In genomic region chr21:44011774-44012473, GRCh38 we compare ENCODE assay signal across 1 cellular context.
TF ChIP-seq lines count a peak whose summit lies in the region.

TSS of gene TRAPPC10 (plus strand) at chr21:44012309. CDS start at chr21:44012494, 185 bp downstream.

TF ChIP-seq in K562, 482 proteins besides CTCF, POLR2A, EP300 and RAD21 (continued from another document):
- TF ChIP-seq ZBTB9 (CRISPR knock-in tag; IDR thresholded peaks at IDR 0.05) (peak; percentile 94; the same call in 1 of the 2 replicates), ZNF124 (CRISPR knock-in tag; IDR thresholded peaks at IDR 0.05) (no peak), ATF1 (CRISPR knock-in tag; IDR thresholded peaks at IDR 0.05) (peak; percentile 83), ATF1 (tag; IDR thresholded peaks at IDR 0.05) (peak; percentile 93), ELK1 (CRISPR knock-in tag; IDR thresholded peaks at IDR 0.05) (no peak), RREB1 (CRISPR knock-in tag; IDR thresholded peaks at IDR 0.05) (peak; percentile 57; the same call in 1 of the 2 replicates)
